Comparison of ENCODE assay signal across 1 cellular context in the genomic region with DNA sequence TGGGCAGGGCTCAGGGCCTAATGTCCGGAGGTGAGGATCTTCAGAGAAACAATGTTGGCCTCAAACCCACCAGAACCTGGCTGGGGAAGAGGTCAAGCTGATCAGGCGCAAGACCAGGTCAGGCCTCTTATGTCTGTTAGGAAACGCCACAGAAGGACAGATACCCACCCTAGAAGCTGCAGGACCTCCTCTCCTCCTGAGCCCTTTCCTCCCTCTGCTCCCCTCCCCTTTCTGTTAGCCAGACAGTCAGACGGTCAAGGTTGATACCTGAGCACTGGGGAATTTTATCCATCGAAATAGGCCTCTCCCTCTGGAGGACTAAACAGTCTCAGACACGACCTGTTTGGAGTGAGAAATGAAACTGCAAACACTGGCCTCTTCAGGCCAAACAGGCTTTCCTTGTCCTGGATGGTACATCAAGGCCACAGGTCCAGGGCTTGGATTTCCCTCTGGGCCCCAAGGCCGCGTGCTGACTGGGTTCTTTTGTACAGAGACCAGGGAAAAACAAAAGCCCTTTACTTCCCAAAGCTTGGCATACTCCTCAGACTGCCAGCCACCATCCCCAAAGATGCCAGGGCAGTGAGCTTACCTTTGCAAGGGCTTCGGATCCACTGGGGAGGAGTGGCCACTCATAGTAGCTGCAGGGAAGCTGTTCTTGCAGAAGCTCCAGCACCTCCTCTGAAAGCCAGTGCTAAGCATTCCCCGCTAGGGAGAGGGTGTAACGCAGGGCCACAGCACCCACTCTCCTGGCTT.
TF ChIP-seq lines count a peak whose summit lies in the region.

No MANE protein-coding gene starts in this region.

TF ChIP-seq in HepG2, 621 proteins besides CTCF, POLR2A, EP300 and RAD21 (continued from another document and continues in another):
- TF ChIP-seq ZNF556 (CRISPR knock-in tag; IDR thresholded peaks at IDR 0.05; ENCODE audit: borderline replicate concordance), result 0 out of 2 replicates have a peak, but pooled peaks have one; percentile 45
- TF ChIP-seq ZNF235 (CRISPR knock-in tag; IDR thresholded peaks at IDR 0.05; ENCODE audit: borderline replicate concordance), result no peak
- no peak for TF ChIP-seq CENPX (CRISPR knock-in tag; IDR thresholded peaks at IDR 0.05)
- peak; percentile 95 for TF ChIP-seq ZNF614 (CRISPR knock-in tag; IDR thresholded peaks at IDR 0.05; ENCODE audit: borderline replicate concordance)
- peak; percentile 25; the same call in 1 of the 2 replicates for TF ChIP-seq TGIF2 (CRISPR knock-in tag; IDR thresholded peaks at IDR 0.05)
- TF ChIP-seq ZKSCAN8 (CRISPR knock-in tag; IDR thresholded peaks at IDR 0.05; ENCODE audit: borderline replicate concordance), result peak; percentile 88; the same call in 1 of the 2 replicates
- TF ChIP-seq TCF7 (IDR thresholded peaks at IDR 0.05; ENCODE audit: low read depth), result peak; percentile 58
- no peak for TF ChIP-seq PHB2 (IDR thresholded peaks at IDR 0.05; ENCODE audit: partially characterized antibody)
- no peak; the same call in 1 of the 2 replicates for TF ChIP-seq ZBTB20 (CRISPR knock-in tag; IDR thresholded peaks at IDR 0.05; ENCODE audit: borderline replicate concordance, low read depth)
- TF ChIP-seq, protein P1, sequence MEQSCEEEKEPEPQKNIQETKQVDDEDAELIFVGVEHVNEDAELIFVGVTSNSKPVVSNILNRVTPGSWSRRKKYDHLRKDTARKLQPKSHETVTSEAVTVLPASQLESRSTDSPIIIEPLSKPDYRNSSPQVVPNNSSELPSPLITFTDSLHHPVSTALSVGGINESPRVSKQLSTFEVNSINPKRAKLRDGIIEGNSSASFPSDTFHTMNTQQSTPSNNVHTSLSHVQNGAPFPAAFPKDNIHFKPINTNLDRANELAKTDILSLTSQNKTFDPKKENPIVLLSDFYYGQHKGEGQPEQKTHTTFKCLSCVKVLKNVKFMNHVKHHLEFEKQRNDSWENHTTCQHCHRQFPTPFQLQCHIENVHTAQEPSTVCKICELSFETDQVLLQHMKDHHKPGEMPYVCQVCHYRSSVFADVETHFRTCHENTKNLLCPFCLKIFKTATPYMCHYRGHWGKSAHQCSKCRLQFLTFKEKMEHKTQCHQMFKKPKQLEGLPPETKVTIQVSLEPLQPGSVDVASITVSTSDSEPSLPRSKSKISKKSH (CRISPR knock-in tag; IDR thresholded peaks at IDR 0.05; ENCODE audit: borderline replicate concordance), result no peak
- no peak for TF ChIP-seq ZSCAN12 (CRISPR knock-in tag; IDR thresholded peaks at IDR 0.05)
- TF ChIP-seq EED (CRISPR knock-in tag; IDR thresholded peaks at IDR 0.05), result no peak
- TF ChIP-seq, protein P2, sequence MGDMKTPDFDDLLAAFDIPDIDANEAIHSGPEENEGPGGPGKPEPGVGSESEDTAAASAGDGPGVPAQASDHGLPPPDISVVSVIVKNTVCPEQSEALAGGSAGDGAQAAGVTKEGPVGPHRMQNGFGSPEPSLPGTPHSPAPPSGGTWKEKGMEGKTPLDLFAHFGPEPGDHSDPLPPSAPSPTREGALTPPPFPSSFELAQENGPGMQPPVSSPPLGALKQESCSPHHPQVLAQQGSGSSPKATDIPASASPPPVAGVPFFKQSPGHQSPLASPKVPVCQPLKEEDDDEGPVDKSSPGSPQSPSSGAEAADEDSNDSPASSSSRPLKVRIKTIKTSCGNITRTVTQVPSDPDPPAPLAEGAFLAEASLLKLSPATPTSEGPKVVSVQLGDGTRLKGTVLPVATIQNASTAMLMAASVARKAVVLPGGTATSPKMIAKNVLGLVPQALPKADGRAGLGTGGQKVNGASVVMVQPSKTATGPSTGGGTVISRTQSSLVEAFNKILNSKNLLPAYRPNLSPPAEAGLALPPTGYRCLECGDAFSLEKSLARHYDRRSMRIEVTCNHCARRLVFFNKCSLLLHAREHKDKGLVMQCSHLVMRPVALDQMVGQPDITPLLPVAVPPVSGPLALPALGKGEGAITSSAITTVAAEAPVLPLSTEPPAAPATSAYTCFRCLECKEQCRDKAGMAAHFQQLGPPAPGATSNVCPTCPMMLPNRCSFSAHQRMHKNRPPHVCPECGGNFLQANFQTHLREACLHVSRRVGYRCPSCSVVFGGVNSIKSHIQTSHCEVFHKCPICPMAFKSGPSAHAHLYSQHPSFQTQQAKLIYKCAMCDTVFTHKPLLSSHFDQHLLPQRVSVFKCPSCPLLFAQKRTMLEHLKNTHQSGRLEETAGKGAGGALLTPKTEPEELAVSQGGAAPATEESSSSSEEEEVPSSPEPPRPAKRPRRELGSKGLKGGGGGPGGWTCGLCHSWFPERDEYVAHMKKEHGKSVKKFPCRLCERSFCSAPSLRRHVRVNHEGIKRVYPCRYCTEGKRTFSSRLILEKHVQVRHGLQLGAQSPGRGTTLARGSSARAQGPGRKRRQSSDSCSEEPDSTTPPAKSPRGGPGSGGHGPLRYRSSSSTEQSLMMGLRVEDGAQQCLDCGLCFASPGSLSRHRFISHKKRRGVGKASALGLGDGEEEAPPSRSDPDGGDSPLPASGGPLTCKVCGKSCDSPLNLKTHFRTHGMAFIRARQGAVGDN (CRISPR knock-in tag; IDR thresholded peaks at IDR 0.05), result peak; percentile 70
- TF ChIP-seq ZNF251 (CRISPR knock-in tag; IDR thresholded peaks at IDR 0.05), result no peak
- TF ChIP-seq, protein P3, sequence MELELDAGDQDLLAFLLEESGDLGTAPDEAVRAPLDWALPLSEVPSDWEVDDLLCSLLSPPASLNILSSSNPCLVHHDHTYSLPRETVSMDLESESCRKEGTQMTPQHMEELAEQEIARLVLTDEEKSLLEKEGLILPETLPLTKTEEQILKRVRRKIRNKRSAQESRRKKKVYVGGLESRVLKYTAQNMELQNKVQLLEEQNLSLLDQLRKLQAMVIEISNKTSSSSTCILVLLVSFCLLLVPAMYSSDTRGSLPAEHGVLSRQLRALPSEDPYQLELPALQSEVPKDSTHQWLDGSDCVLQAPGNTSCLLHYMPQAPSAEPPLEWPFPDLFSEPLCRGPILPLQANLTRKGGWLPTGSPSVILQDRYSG (CRISPR knock-in tag; IDR thresholded peaks at IDR 0.05), result no peak
- no peak for TF ChIP-seq HNRNPH1 (optimal IDR thresholded peaks at IDR 0.05; ENCODE audit: low read depth, low read length)
- peak; percentile 91; the same call in 1 of the 2 replicates for TF ChIP-seq SIX1 (CRISPR knock-in tag; IDR thresholded peaks at IDR 0.05; ENCODE audit: borderline replicate concordance)
- TF ChIP-seq NFIB (CRISPR knock-in tag; IDR thresholded peaks at IDR 0.05; ENCODE audit: borderline replicate concordance), result no peak
- peak; percentile 77; the same call in 1 of the 2 replicates for TF ChIP-seq TARDBP (CRISPR knock-in tag; IDR thresholded peaks at IDR 0.05)
- no peak for TF ChIP-seq DPF2 (CRISPR knock-in tag; IDR thresholded peaks at IDR 0.05; ENCODE audit: borderline replicate concordance, low read depth)
- TF ChIP-seq, protein P4, sequence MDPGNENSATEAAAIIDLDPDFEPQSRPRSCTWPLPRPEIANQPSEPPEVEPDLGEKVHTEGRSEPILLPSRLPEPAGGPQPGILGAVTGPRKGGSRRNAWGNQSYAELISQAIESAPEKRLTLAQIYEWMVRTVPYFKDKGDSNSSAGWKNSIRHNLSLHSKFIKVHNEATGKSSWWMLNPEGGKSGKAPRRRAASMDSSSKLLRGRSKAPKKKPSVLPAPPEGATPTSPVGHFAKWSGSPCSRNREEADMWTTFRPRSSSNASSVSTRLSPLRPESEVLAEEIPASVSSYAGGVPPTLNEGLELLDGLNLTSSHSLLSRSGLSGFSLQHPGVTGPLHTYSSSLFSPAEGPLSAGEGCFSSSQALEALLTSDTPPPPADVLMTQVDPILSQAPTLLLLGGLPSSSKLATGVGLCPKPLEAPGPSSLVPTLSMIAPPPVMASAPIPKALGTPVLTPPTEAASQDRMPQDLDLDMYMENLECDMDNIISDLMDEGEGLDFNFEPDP (CRISPR knock-in tag; conservative IDR thresholded peaks at IDR 0.05), result peak; percentile 91; the same call in 1 of the 2 replicates
- TF ChIP-seq, protein P5, sequence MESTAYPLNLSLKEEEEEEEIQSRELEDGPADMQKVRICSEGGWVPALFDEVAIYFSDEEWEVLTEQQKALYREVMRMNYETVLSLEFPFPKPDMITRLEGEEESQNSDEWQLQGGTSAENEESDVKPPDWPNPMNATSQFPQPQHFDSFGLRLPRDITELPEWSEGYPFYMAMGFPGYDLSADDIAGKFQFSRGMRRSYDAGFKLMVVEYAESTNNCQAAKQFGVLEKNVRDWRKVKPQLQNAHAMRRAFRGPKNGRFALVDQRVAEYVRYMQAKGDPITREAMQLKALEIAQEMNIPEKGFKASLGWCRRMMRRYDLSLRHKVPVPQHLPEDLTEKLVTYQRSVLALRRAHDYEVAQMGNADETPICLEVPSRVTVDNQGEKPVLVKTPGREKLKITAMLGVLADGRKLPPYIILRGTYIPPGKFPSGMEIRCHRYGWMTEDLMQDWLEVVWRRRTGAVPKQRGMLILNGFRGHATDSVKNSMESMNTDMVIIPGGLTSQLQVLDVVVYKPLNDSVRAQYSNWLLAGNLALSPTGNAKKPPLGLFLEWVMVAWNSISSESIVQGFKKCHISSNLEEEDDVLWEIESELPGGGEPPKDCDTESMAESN (CRISPR knock-in tag; conservative IDR thresholded peaks at IDR 0.05), result peak; percentile 82
- TF ChIP-seq, protein P6, sequence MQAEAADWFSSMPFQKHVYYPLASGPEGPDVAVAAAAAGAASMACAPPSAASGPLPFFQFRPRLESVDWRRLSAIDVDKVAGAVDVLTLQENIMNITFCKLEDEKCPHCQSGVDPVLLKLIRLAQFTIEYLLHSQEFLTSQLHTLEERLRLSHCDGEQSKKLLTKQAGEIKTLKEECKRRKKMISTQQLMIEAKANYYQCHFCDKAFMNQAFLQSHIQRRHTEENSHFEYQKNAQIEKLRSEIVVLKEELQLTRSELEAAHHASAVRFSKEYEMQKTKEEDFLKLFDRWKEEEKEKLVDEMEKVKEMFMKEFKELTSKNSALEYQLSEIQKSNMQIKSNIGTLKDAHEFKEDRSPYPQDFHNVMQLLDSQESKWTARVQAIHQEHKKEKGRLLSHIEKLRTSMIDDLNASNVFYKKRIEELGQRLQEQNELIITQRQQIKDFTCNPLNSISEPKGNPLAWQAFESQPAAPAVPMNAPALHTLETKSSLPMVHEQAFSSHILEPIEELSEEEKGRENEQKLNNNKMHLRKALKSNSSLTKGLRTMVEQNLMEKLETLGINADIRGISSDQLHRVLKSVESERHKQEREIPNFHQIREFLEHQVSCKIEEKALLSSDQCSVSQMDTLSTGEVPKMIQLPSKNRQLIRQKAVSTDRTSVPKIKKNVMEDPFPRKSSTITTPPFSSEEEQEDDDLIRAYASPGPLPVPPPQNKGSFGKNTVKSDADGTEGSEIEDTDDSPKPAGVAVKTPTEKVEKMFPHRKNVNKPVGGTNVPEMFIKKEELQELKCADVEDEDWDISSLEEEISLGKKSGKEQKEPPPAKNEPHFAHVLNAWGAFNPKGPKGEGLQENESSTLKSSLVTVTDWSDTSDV (CRISPR knock-in tag; IDR thresholded peaks at IDR 0.05), result peak; percentile 55; the same call in 1 of the 2 replicates
- TF ChIP-seq, protein P7, sequence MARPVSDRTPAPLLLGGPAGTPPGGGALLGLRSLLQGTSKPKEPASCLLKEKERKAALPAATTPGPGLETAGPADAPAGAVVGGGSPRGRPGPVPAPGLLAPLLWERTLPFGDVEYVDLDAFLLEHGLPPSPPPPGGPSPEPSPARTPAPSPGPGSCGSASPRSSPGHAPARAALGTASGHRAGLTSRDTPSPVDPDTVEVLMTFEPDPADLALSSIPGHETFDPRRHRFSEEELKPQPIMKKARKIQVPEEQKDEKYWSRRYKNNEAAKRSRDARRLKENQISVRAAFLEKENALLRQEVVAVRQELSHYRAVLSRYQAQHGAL (CRISPR knock-in tag; IDR thresholded peaks at IDR 0.05; ENCODE audit: not compliant biosample characterization), result no peak
- TF ChIP-seq NR1H2 (CRISPR knock-in tag; IDR thresholded peaks at IDR 0.05; ENCODE audit: borderline replicate concordance, low read depth), result no peak
- TF ChIP-seq GZF1 (CRISPR knock-in tag; IDR thresholded peaks at IDR 0.05), result no peak
- peak; percentile 91 for TF ChIP-seq NCOA2 (CRISPR knock-in tag; IDR thresholded peaks at IDR 0.05)
- TF ChIP-seq, protein P8, sequence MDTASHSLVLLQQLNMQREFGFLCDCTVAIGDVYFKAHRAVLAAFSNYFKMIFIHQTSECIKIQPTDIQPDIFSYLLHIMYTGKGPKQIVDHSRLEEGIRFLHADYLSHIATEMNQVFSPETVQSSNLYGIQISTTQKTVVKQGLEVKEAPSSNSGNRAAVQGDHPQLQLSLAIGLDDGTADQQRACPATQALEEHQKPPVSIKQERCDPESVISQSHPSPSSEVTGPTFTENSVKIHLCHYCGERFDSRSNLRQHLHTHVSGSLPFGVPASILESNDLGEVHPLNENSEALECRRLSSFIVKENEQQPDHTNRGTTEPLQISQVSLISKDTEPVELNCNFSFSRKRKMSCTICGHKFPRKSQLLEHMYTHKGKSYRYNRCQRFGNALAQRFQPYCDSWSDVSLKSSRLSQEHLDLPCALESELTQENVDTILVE (CRISPR knock-in tag; IDR thresholded peaks at IDR 0.05), result peak; percentile 70; the same call in 1 of the 2 replicates
- TF ChIP-seq, protein P9, sequence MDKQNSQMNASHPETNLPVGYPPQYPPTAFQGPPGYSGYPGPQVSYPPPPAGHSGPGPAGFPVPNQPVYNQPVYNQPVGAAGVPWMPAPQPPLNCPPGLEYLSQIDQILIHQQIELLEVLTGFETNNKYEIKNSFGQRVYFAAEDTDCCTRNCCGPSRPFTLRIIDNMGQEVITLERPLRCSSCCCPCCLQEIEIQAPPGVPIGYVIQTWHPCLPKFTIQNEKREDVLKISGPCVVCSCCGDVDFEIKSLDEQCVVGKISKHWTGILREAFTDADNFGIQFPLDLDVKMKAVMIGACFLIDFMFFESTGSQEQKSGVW (CRISPR knock-in tag; IDR thresholded peaks at IDR 0.05; ENCODE audit: borderline replicate concordance), result no peak
- TF ChIP-seq NFRKB (IDR thresholded peaks at IDR 0.05), result no peak
- TF ChIP-seq ZSCAN22 (CRISPR knock-in tag; IDR thresholded peaks at IDR 0.05), result no peak
- no peak for TF ChIP-seq ZNF44 (CRISPR knock-in tag; IDR thresholded peaks at IDR 0.05)
- peak; percentile 15; the same call in 1 of the 2 replicates for TF ChIP-seq NFYC (CRISPR knock-in tag; IDR thresholded peaks at IDR 0.05)
- TF ChIP-seq MYC (CRISPR knock-in tag; IDR thresholded peaks at IDR 0.05; ENCODE audit: borderline replicate concordance), result peak; percentile 41; the same call in 1 of the 2 replicates
- peak; percentile 89; the same call in 1 of the 2 replicates for TF ChIP-seq MTF2 (CRISPR knock-in tag; IDR thresholded peaks at IDR 0.05; ENCODE audit: borderline replicate concordance)
- no peak for TF ChIP-seq U2AF2 (IDR thresholded peaks at IDR 0.05; ENCODE audit: low read depth, low read length)
- TF ChIP-seq, protein P10, sequence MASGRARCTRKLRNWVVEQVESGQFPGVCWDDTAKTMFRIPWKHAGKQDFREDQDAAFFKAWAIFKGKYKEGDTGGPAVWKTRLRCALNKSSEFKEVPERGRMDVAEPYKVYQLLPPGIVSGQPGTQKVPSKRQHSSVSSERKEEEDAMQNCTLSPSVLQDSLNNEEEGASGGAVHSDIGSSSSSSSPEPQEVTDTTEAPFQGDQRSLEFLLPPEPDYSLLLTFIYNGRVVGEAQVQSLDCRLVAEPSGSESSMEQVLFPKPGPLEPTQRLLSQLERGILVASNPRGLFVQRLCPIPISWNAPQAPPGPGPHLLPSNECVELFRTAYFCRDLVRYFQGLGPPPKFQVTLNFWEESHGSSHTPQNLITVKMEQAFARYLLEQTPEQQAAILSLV (CRISPR knock-in tag; IDR thresholded peaks at IDR 0.05; ENCODE audit: borderline replicate concordance), result no peak
- peak; percentile 88; the same call in 1 of the 2 replicates for TF ChIP-seq FOXC1 (CRISPR knock-in tag; IDR thresholded peaks at IDR 0.05; ENCODE audit: borderline replicate concordance)
- TF ChIP-seq ARNT (IDR thresholded peaks at IDR 0.05), result no peak
- TF ChIP-seq TAF15 (IDR thresholded peaks at IDR 0.05; ENCODE audit: low read depth, low read length, poor library complexity, severe bottlenecking), result no peak
